Comparison of ENCODE assay signal across 1 cellular context in the genomic region with DNA sequence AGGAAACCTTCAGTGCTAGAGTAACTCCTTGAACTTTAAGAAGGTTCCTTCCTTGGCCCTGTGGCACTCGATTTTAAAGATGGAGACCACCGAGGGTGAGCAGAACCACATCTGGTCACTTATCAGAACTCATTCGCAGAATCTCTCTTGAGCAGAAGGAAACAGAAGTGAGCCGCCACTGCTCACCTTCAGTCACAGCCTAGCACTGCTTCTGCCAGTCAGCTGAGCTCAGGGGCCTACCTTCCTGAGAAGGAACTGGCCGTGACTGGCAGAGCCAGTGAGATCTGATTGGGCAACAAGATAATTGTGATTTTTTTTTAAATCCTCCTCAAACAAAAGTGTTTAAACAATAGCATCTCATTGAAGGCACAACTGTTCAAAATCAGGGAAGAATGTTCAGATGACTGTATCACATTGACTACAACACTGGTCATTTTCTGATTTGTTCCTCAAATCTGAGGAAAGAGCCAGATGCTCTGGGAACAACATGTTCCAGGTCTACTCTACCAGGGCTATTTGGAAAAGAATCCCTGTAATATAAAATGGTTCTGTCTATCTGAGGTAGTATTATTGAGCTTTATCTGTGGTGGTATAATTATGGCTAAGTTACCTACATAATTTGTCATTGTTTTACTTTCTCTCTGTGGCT.
TF ChIP-seq lines count a peak whose summit lies in the region.

No MANE protein-coding gene starts in this region.

TF ChIP-seq in WTC11, 78 proteins besides CTCF, POLR2A, EP300 and RAD21 (continued from another document):
- TF ChIP-seq, protein P1, sequence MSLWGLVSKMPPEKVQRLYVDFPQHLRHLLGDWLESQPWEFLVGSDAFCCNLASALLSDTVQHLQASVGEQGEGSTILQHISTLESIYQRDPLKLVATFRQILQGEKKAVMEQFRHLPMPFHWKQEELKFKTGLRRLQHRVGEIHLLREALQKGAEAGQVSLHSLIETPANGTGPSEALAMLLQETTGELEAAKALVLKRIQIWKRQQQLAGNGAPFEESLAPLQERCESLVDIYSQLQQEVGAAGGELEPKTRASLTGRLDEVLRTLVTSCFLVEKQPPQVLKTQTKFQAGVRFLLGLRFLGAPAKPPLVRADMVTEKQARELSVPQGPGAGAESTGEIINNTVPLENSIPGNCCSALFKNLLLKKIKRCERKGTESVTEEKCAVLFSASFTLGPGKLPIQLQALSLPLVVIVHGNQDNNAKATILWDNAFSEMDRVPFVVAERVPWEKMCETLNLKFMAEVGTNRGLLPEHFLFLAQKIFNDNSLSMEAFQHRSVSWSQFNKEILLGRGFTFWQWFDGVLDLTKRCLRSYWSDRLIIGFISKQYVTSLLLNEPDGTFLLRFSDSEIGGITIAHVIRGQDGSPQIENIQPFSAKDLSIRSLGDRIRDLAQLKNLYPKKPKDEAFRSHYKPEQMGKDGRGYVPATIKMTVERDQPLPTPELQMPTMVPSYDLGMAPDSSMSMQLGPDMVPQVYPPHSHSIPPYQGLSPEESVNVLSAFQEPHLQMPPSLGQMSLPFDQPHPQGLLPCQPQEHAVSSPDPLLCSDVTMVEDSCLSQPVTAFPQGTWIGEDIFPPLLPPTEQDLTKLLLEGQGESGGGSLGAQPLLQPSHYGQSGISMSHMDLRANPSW (CRISPR knock-in tag; conservative IDR thresholded peaks at IDR 0.05; ENCODE audit: low read depth): no peak
- TF ChIP-seq MXD4 (CRISPR knock-in tag; IDR thresholded peaks at IDR 0.05; ENCODE audit: borderline replicate concordance) (no peak), ATF1 (CRISPR knock-in tag; IDR thresholded peaks at IDR 0.05) (no peak), ZNF671 (CRISPR knock-in tag; IDR thresholded peaks at IDR 0.05) (no peak), TCF7 (CRISPR knock-in tag; IDR thresholded peaks at IDR 0.05; ENCODE audit: low read depth) (no peak), CBFB (CRISPR knock-in tag; IDR thresholded peaks at IDR 0.05; ENCODE audit: low read depth) (no peak)
- TF ChIP-seq, protein P2, sequence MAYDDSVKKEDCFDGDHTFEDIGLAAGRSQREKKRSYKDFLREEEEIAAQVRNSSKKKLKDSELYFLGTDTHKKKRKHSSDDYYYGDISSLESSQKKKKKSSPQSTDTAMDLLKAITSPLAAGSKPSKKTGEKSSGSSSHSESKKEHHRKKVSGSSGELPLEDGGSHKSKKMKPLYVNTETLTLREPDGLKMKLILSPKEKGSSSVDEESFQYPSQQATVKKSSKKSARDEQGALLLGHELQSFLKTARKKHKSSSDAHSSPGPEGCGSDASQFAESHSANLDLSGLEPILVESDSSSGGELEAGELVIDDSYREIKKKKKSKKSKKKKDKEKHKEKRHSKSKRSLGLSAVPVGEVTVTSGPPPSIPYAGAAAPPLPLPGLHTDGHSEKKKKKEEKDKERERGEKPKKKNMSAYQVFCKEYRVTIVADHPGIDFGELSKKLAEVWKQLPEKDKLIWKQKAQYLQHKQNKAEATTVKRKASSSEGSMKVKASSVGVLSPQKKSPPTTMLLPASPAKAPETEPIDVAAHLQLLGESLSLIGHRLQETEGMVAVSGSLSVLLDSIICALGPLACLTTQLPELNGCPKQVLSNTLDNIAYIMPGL (CRISPR knock-in tag; IDR thresholded peaks at IDR 0.05): no peak
- TF ChIP-seq, protein P3, sequence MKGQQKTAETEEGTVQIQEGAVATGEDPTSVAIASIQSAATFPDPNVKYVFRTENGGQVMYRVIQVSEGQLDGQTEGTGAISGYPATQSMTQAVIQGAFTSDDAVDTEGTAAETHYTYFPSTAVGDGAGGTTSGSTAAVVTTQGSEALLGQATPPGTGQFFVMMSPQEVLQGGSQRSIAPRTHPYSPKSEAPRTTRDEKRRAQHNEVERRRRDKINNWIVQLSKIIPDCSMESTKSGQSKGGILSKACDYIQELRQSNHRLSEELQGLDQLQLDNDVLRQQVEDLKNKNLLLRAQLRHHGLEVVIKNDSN (CRISPR knock-in tag; IDR thresholded peaks at IDR 0.05): no peak
- TF ChIP-seq, protein P4, sequence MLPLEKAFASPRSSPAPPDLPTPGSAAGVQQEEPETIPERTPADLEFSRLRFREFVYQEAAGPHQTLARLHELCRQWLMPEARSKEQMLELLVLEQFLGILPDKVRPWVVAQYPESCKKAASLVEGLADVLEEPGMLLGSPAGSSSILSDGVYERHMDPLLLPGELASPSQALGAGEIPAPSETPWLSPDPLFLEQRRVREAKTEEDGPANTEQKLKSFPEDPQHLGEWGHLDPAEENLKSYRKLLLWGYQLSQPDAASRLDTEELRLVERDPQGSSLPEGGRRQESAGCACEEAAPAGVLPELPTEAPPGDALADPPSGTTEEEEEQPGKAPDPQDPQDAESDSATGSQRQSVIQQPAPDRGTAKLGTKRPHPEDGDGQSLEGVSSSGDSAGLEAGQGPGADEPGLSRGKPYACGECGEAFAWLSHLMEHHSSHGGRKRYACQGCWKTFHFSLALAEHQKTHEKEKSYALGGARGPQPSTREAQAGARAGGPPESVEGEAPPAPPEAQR (CRISPR knock-in tag; IDR thresholded peaks at IDR 0.05): no peak
